In the genomic region with DNA sequence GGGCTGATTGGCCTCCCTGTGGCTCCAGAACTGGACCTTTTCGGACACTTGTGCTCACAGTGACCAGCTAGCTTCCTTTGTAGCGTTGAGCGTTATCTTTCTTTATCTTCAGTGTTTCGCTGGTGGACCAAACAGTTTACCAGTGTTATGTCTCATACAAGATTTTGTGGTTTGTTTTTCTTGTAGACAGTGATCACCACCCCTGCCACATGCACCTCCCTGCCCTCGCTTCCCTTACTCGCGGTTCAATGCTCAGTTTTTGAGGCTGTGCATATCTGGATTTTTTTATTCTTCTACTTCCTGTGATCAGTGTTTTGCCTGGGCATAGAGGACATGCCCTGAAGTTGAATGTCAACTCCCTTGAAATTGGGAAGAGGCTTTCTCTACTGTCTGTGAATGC, we compare ENCODE assay signal across 21 cellular contexts. TPM values are rescaled to one million over a fixed set of nuclear protein-coding genes. Genes with fewer than 3 reads are reported as not detected.
"Had no signal": no experiment of that assay in that cellular context is flagged by ENCODE, and none has a peak within 500 bp of the region (broad histone marks: within the 10 kb centered on the region; RNA-seq: fewer than 3 reads in every experiment).

No MANE protein-coding gene starts in this region.

- H3K4me1 ChIP-seq: foreskin keratinocyte, left ventricle myocardium inferior, transverse colon had no signal

- H3K27me3 Mint-ChIP-seq: stimulated activated naive CD8-positive, alpha-beta T cell treated with anti-CD3 and anti-CD28 coated beads, Interleukin-15, Interleukin-2, amounts not matched to agents 100 ng/mL and 50 ng/mL, for 24 hours had no signal

- H3K9me3 Mint-ChIP-seq: activated B cell treated with CpG ODN at 0.5 μM for 24 hours had no signal

- H3K36me3 ChIP-seq: left ventricle myocardium inferior, transverse colon had no signal

- H3K36me3 Mint-ChIP-seq: activated naive CD4-positive, alpha-beta T cell treated with anti-CD3 and anti-CD28 coated beads, Interleukin-2, amount 10 ng/mL, durations not matched to agents 7 days and 5 days had no signal

- H3K9me3 ChIP-seq: left ventricle myocardium inferior, transverse colon had no signal

- ATAC-seq: activated T-cell treated with anti-CD3 and anti-CD28 coated beads, Interleukin-2, amount 50 U/mL, for 4 hours; foreskin keratinocyte; right cardiac atrium; T-helper 17 cell had no signal

- H3K4me3 Mint-ChIP-seq: activated B cell treated with CpG ODN at 0.5 μM for 24 hours; activated naive CD4-positive, alpha-beta T cell treated with anti-CD3 and anti-CD28 coated beads, Interleukin-2, amount 10 ng/mL, durations not matched to agents 7 days and 5 days; activated T-cell treated with anti-CD3 and anti-CD28 coated beads, Interleukin-2, amount 50 U/mL, for 4 hours; nephron progenitor cell; stimulated activated naive CD8-positive, alpha-beta T cell treated with anti-CD3 and anti-CD28 coated beads, Interleukin-15, Interleukin-2, amounts not matched to agents 100 ng/mL and 50 ng/mL, for 24 hours; T-helper 17 cell had no signal

- H3K27ac Mint-ChIP-seq: activated B cell treated with CpG ODN at 0.5 μM for 24 hours; activated naive CD4-positive, alpha-beta T cell treated with anti-CD3 and anti-CD28 coated beads, Interleukin-2, amount 10 ng/mL, durations not matched to agents 7 days and 5 days; nephron progenitor cell; stimulated activated naive CD8-positive, alpha-beta T cell treated with anti-CD3 and anti-CD28 coated beads, Interleukin-15, Interleukin-2, amounts not matched to agents 100 ng/mL and 50 ng/mL, for 24 hours; T-helper 17 cell had no signal

- H2AFZ ChIP-seq: parathyroid adenoma had no signal

- H3K27ac ChIP-seq: foreskin keratinocyte, left ventricle myocardium inferior, parathyroid adenoma, transverse colon had no signal

- H3K4me1 Mint-ChIP-seq: activated B cell treated with CpG ODN at 0.5 μM for 24 hours; activated naive CD4-positive, alpha-beta T cell treated with anti-CD3 and anti-CD28 coated beads, Interleukin-2, amount 10 ng/mL, durations not matched to agents 7 days and 5 days; nephron progenitor cell had no signal

- H3K9ac ChIP-seq: parathyroid adenoma had no signal

- H3K4me3 ChIP-seq: left ventricle myocardium inferior, transverse colon had no signal

- DNase-seq: activated B cell treated with CpG ODN at 0.5 μM for 24 hours; activated CD4-positive, alpha-beta T cell treated with anti-CD3 and anti-CD28 coated beads for 4 hours; activated CD8-positive, alpha-beta memory T cell treated with anti-CD3 and anti-CD28 coated beads, Interleukin-2, amount 50 U/mL, for 48 hours; activated naive CD4-positive, alpha-beta T cell treated with anti-CD3 and anti-CD28 coated beads, Interleukin-2, amount 10 ng/mL, durations not matched to agents 7 days and 5 days; activated T-cell treated with anti-CD3 and anti-CD28 coated beads, Interleukin-2, amount 50 U/mL, for 4 hours; caudate nucleus; dermis blood vessel endothelial cell; effector CD8-positive, alpha-beta T cell; foreskin keratinocyte; left ventricle myocardium inferior; midbrain; nephron progenitor cell; stimulated activated CD4-positive, alpha-beta T cell treated with anti-CD3 and anti-CD28 coated beads, Interleukin-4, amount 100 ng/mL, for 24 hours; T-helper 17 cell; transverse colon had no signal

RNA-seq across cellular contexts. Expression of a gene that starts 16.4 kb away (rescaled TPM):
- total RNA-seq: activated T-cell treated with anti-CD3 and anti-CD28 coated beads, Interleukin-2, amount 50 U/mL, for 4 hours; aorta; dermis blood vessel endothelial cell; foreskin keratinocyte; glomerular endothelial cell; pulmonary artery endothelial cell; T-helper 17 cell had no signal
